In genomic region chr15:78174398-78174797, GRCh38 we compare ENCODE assay signal across 17 cellular contexts. TPM values are rescaled to one million over a fixed set of nuclear protein-coding genes. Genes with fewer than 3 reads are reported as not detected.
DNase-seq lines count a peak whose midpoint lies in the region; ATAC-seq and TF ChIP-seq lines count a peak whose summit lies in the region.
"Had no signal": no experiment of that assay in that cellular context is flagged by ENCODE, and none has a peak within 500 bp of the region (broad histone marks: within the 10 kb centered on the region; RNA-seq: fewer than 3 reads in every experiment).

No MANE protein-coding gene starts in this region.

- H3K4me1 ChIP-seq in colonic mucosa = no peaks in the 10 kb centered on the region
- no peaks in the 10 kb centered on the region for H3K4me1 ChIP-seq in transverse colon
- no peaks in the 10 kb centered on the region for H3K4me1 ChIP-seq in GM23248 (ENCODE audit: insufficient read depth)
- peaks cover 3% of the 10 kb centered on the region for H3K4me1 ChIP-seq in mesenchymal stem cell (ENCODE audit: control insufficient read depth, insufficient read depth, low read depth, low read length)

- H3K4me2 ChIP-seq in GM23248 (ENCODE audit: unreplicated experiment) = no peak overlapping the region
- H3K4me2 ChIP-seq in mesenchymal stem cell (ENCODE audit: low read length, poor library complexity, severe bottlenecking) = no peak overlapping the region

- peak; percentile 20 for ATAC-seq in activated CD8-positive, alpha-beta memory T cell treated with anti-CD3 and anti-CD28 coated beads, Interleukin-2, amount 10 ng/mL, durations not matched to agents 7 days and 5 days

- no peaks in the 10 kb centered on the region for H3K79me2 ChIP-seq in GM23248 (ENCODE audit: insufficient read depth)

- TF ChIP-seq CTCF in colonic mucosa (IDR thresholded peaks at IDR 0.05) (no peak), transverse colon (IDR thresholded peaks at IDR 0.05) (no peak)

- no peaks in the 10 kb centered on the region for H3K9me3 ChIP-seq in colonic mucosa
- H3K9me3 ChIP-seq in transverse colon = no peaks in the 10 kb centered on the region
- H3K9me3 ChIP-seq in GM23248 (ENCODE audit: low read depth) = no peaks in the 10 kb centered on the region
- peaks cover 4% of the 10 kb centered on the region for H3K9me3 ChIP-seq in mesenchymal stem cell (ENCODE audit: control insufficient read depth, low read length)

- no peaks in the 10 kb centered on the region for H4K20me1 ChIP-seq in GM23248 (ENCODE audit: insufficient read depth)

- peaks cover 32% of the 10 kb centered on the region for H3K4me1 Mint-ChIP-seq in activated CD8-positive, alpha-beta memory T cell treated with anti-CD3 and anti-CD28 coated beads, Interleukin-2, amount 10 ng/mL, durations not matched to agents 7 days and 5 days

- no peak overlapping the region for H2AFZ ChIP-seq in GM23248
- no peak overlapping the region for H2AFZ ChIP-seq in mesenchymal stem cell (ENCODE audit: low read depth, low read length)

- H3K9ac ChIP-seq in colonic mucosa (ENCODE audit: low read depth in 2 of 2, low read length in 2 of 2) (no peak overlapping the region), GM23248 (no peak overlapping the region), mesenchymal stem cell (ENCODE audit: low read length) (no peak overlapping the region)

- no peak for TF ChIP-seq EP300 in transverse colon (IDR thresholded peaks at IDR 0.05; ENCODE audit: low read depth)

- H3K27ac ChIP-seq in colonic mucosa (no peak overlapping the region), transverse colon (no peak overlapping the region), GM23248 (no peak overlapping the region), mesenchymal stem cell (ENCODE audit: low read length, poor library complexity, severe bottlenecking) (no peak overlapping the region)

- no peaks in the 10 kb centered on the region for H3K79me1 ChIP-seq in mesenchymal stem cell (replicated peaks; ENCODE audit: low read length, poor library complexity, severe bottlenecking)

- H3K4me3 ChIP-seq in colonic mucosa (no peak overlapping the region), transverse colon (no peak overlapping the region), GM23248 (no peak overlapping the region), mesenchymal stem cell (ENCODE audit: insufficient read depth in 1 of 2, low read depth in 1 of 2, low read length in 2 of 2) (no peak overlapping the region)

- no peak overlapping the region for H3K27ac Mint-ChIP-seq in activated CD8-positive, alpha-beta memory T cell treated with anti-CD3 and anti-CD28 coated beads, Interleukin-2, amount 10 ng/mL, durations not matched to agents 7 days and 5 days
- H3K27ac Mint-ChIP-seq: progenitor cell of endocrine pancreas had no signal

- intact Hi-C loops in colonic mucosa (cut with DNase I) = no loop called here
- intact Hi-C loops in transverse colon (cut with DNase I; ENCODE audit: low total_unique reads) = no loop called here

- DNase-seq in activated CD8-positive, alpha-beta memory T cell treated with anti-CD3 and anti-CD28 coated beads, Interleukin-2, amount 10 ng/mL, durations not matched to agents 7 days and 5 days = peak; percentile 70
- no peak for DNase-seq in activated CD8-positive, alpha-beta memory T cell treated with anti-CD3 and anti-CD28 coated beads, Interleukin-2, amount 50 U/mL, for 48 hours
- peak; percentile 71 for DNase-seq in NAMALWA (ENCODE audit: low spot score)
- DNase-seq in colonic mucosa = peak; percentile 13
- DNase-seq in transverse colon = peak; percentile 49
- DNase-seq in NCI-H524 treated with DMSO at 0.1 percent for 48 hours (lab: John Stamatoyannopoulos, UW) = no peak
- no peak for DNase-seq in GM23248
- DNase-seq in mesenchymal stem cell = no peak
- DNase-seq: COR-L47; effector CD4-positive, alpha-beta T cell; hypothalamus; left cardiac atrium; NCI-H1092 treated with DMSO at 0.1 percent for 48 hours; Right ventricle myocardium superior; T1000 had no signal

- H3K27me3 Mint-ChIP-seq in activated CD8-positive, alpha-beta memory T cell treated with anti-CD3 and anti-CD28 coated beads, Interleukin-2, amount 10 ng/mL, durations not matched to agents 7 days and 5 days = no peaks in the 10 kb centered on the region
- H3K27me3 Mint-ChIP-seq: progenitor cell of endocrine pancreas had no signal

- 68% methylated on average over 9 of the region's 9 CpGs; no CpG with 5 or more reads in 1 of the 2 donors for WGBS in transverse colon (ENCODE audit: low coverage in 1 of 2), 2 donors
- 51 to 56% methylated on average over 9 of the region's 9 CpGs for WGBS in GM23248 (ENCODE audit: low coverage in 1 of 2, low lambda C conversion rate in 2 of 2, missing lambda C conversion rate in 2 of 2), 2 experiments
- WGBS in mesenchymal stem cell = 91% methylated on average over 9 of the region's 9 CpGs

- no peak overlapping the region for H2BK15ac ChIP-seq in mesenchymal stem cell (ENCODE audit: low read depth, poor library complexity, severe bottlenecking)

- no peak overlapping the region for H3K14ac ChIP-seq in mesenchymal stem cell (ENCODE audit: low read length in 2 of 2)

- CTCF ChIA-PET in activated CD8-positive, alpha-beta memory T cell treated with anti-CD3 and anti-CD28 coated beads, Interleukin-2, amount 10 ng/mL, durations not matched to agents 7 days and 5 days (lab: Charles Lee) = interaction anchor here (0.9 to 8.8 kb wide), 3 partner anchors 21 to 42 kb away, joined by 3 to 59 read pairs (median 3); no protein-coding TSS in a partner anchor

- no peak overlapping the region for H3K4me3 Mint-ChIP-seq in activated CD8-positive, alpha-beta memory T cell treated with anti-CD3 and anti-CD28 coated beads, Interleukin-2, amount 10 ng/mL, durations not matched to agents 7 days and 5 days

- H2BK120ac ChIP-seq in mesenchymal stem cell (ENCODE audit: low read depth, low read length) = no peak overlapping the region

- no peak overlapping the region for H4K8ac ChIP-seq in mesenchymal stem cell (ENCODE audit: low read length)

- no peak overlapping the region for H3K4ac ChIP-seq in mesenchymal stem cell (ENCODE audit: low read depth in 1 of 2, low read length in 2 of 2)

- no peaks in the 10 kb centered on the region for H3K9me2 ChIP-seq in GM23248 (ENCODE audit: insufficient read depth)

- H4K91ac ChIP-seq in mesenchymal stem cell (ENCODE audit: low read length) = no peak overlapping the region

- no peak overlapping the region for H3K23ac ChIP-seq in mesenchymal stem cell (ENCODE audit: low read length in 2 of 2)

- no peaks in the 10 kb centered on the region for H3K9me3 Mint-ChIP-seq in activated CD8-positive, alpha-beta memory T cell treated with anti-CD3 and anti-CD28 coated beads, Interleukin-2, amount 10 ng/mL, durations not matched to agents 7 days and 5 days (ENCODE audit: low read depth)

- TF ChIP-seq POLR2A in transverse colon (IDR thresholded peaks at IDR 0.05) = no peak

- H3K36me3 ChIP-seq in colonic mucosa (no peaks in the 10 kb centered on the region), transverse colon (peaks cover 0 to 24% (median 10%) of the 10 kb centered on the region in 4 donors), GM23248 (ENCODE audit: low read depth) (peaks cover 10% of the 10 kb centered on the region; the same call in 1 of the 2 replicates), mesenchymal stem cell (ENCODE audit: control insufficient read depth in 1 of 2, insufficient read depth in 2 of 2, low read depth in 1 of 2, low read length in 2 of 2) (peaks cover 32 to 35% of the 10 kb centered on the region in 2 experiments)

- H3K18ac ChIP-seq in mesenchymal stem cell (ENCODE audit: low read depth in 1 of 2, low read length in 2 of 2) = no peak overlapping the region

- no peaks in the 10 kb centered on the region for H3K27me3 ChIP-seq in colonic mucosa
- no peaks in the 10 kb centered on the region for H3K27me3 ChIP-seq in transverse colon
- H3K27me3 ChIP-seq in GM23248 (replicated peaks; ENCODE audit: insufficient read depth) = no peaks in the 10 kb centered on the region
- H3K27me3 ChIP-seq in mesenchymal stem cell (ENCODE audit: control insufficient read depth in 1 of 2, insufficient read depth in 1 of 2, low read length in 2 of 2) = peaks cover 0 to 13% of the 10 kb centered on the region in 2 experiments

- in situ Hi-C loops in transverse colon (cut with MboI; ENCODE audit: low pct_ligation_motif_present in 1 of 4, low pct_unique_long_range_greater_than_20kb in 1 of 4, low sequenced_read_pairs in 3 of 4) = no loop called here
- in situ Hi-C loops in GM23248 (cut with MboI) = no loop called here

- no peak overlapping the region for H2BK5ac ChIP-seq in mesenchymal stem cell (ENCODE audit: low read depth, low read length, poor library complexity, severe bottlenecking)

- no peak overlapping the region for H2BK12ac ChIP-seq in mesenchymal stem cell (ENCODE audit: low read length in 2 of 2)

- H2AK5ac ChIP-seq in mesenchymal stem cell (ENCODE audit: low read length, severe bottlenecking) = no peak overlapping the region

- no peaks in the 10 kb centered on the region for H3F3A ChIP-seq in GM23248 (ENCODE audit: insufficient read depth)

- peaks cover 37% of the 10 kb centered on the region for H3K36me3 Mint-ChIP-seq in activated CD8-positive, alpha-beta memory T cell treated with anti-CD3 and anti-CD28 coated beads, Interleukin-2, amount 10 ng/mL, durations not matched to agents 7 days and 5 days

RNA-seq across cellular contexts. Expression of gene IDH3A, which starts 25.2 kb away (rescaled TPM):
- total RNA-seq in activated CD8-positive, alpha-beta memory T cell treated with anti-CD3 and anti-CD28 coated beads, Interleukin-2, amount 10 ng/mL, durations not matched to agents 7 days and 5 days = 100 to 1,000 TPM in 1 of 2 experiments, 10 to 100 TPM in 1; 97.9 to 105 TPM
- total RNA-seq in colonic mucosa (100 to 1,000 TPM; 203 to 264 TPM), transverse colon (100 to 1,000 TPM; 149 to 369 (median 166) TPM)
- 47.1 and 94.0 TPM in 2 replicates for total RNA-seq in GM23248 (2014; rRNA removed; shearing (Covaris generic))
- polyA plus RNA-seq in GM23248 (2016; fragmentation: Nextera tagmentation; extraction: Ambion mirVana) = 50.3 and 56.9 TPM in 2 replicates
- 17.7 TPM for polyA plus RNA-seq in mesenchymal stem cell (2013, experiment 1 of 2)
- 19.5 TPM for polyA plus RNA-seq in mesenchymal stem cell (2013, experiment 2 of 2)

RNA-seq across cellular contexts. Expression of gene CIB2, which starts 43.2 kb away (rescaled TPM):
- total RNA-seq in activated CD8-positive, alpha-beta memory T cell treated with anti-CD3 and anti-CD28 coated beads, Interleukin-2, amount 10 ng/mL, durations not matched to agents 7 days and 5 days = 1 to 10 TPM in 1 of 2 experiments, under 1 TPM in 1; 0.94 to 1.2 TPM
- total RNA-seq in colonic mucosa = 10 to 100 TPM in 1 of 2 donors, 1 to 10 TPM in 1; 6.8 to 14.6 TPM
- 10 to 100 TPM in 2 of 4 donors, 1 to 10 TPM in 2; 8.4 to 19.5 (median 9.5) TPM for total RNA-seq in transverse colon
- 1.4 and 3.4 TPM in 2 replicates for total RNA-seq in GM23248 (2014; rRNA removed; shearing (Covaris generic))
- 2.3 and 2.9 TPM in 2 replicates for polyA plus RNA-seq in GM23248 (2016; fragmentation: Nextera tagmentation; extraction: Ambion mirVana)
- polyA plus RNA-seq in mesenchymal stem cell (2013, experiment 1 of 2) = 23.7 TPM
- polyA plus RNA-seq in mesenchymal stem cell (2013, experiment 2 of 2) = 21.9 TPM

RNA-seq across cellular contexts. Expression of gene ACSBG1, which starts 60.0 kb away (rescaled TPM):
- total RNA-seq in activated CD8-positive, alpha-beta memory T cell treated with anti-CD3 and anti-CD28 coated beads, Interleukin-2, amount 10 ng/mL, durations not matched to agents 7 days and 5 days = under 1 TPM in 1 of 2 experiments, not detected in 1; 0.28 TPM
- total RNA-seq in colonic mucosa = under 1 TPM; 0.58 to 0.59 TPM
- total RNA-seq in transverse colon = 1 to 10 TPM in 1 of 4 donors, not detected in 3; 1.5 TPM
- not detected in 2 replicates for total RNA-seq in GM23248 (2014; rRNA removed; shearing (Covaris generic))
- polyA plus RNA-seq in GM23248 (2016; fragmentation: Nextera tagmentation; extraction: Ambion mirVana) = 0.03 and 0.04 TPM in 2 replicates
- 0.03 TPM for polyA plus RNA-seq in mesenchymal stem cell (2013, experiment 1 of 2)
- not detected for polyA plus RNA-seq in mesenchymal stem cell (2013, experiment 2 of 2)
- total RNA-seq: bronchial epithelial cell, progenitor cell of endocrine pancreas had no signal

Comparison
In these comparisons a context has a peak if more than half of its experiments do, and no peak if none do; other contexts are left out.
1. DNase-seq: peak in activated CD8-positive, alpha-beta memory T cell treated with anti-CD3 and anti-CD28 coated beads, Interleukin-2, amount 10 ng/mL, durations not matched to agents 7 days and 5 days (single experiment), NAMALWA (single experiment), colonic mucosa (single experiment) and transverse colon (single experiment); none in activated CD8-positive, alpha-beta memory T cell treated with anti-CD3 and anti-CD28 coated beads, Interleukin-2, amount 50 U/mL, for 48 hours (single experiment), NCI-H524 treated with DMSO at 0.1 percent for 48 hours (single experiment), GM23248 (single experiment) and mesenchymal stem cell (single experiment).